ENCODE assay signal across 23 cellular contexts in the genomic region with DNA sequence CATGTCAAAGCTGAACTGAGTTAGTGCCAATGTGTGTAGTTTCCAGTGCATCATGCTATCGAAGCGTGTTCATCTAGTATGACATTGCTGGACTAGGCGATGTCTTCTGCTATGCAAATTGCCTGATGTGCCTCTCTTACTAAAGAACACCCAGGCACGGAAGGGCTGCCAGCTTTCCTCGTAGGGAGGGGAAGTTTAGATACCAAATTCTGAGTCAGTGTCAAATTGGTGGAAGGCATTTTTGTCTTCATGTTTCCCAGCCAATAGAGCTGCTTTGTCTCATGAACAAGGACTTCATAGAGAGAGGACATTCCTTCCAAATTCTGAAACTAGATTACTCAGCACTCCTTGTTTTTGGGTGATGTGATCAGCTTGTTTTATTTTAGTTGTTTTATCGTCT.
DNase-seq lines count a peak whose midpoint lies in the region; ATAC-seq, FAIRE-seq and TF ChIP-seq lines count a peak whose summit lies in the region.
"Had no signal": no experiment of that assay in that cellular context is flagged by ENCODE, and none has a peak within 500 bp of the region (broad histone marks: within the 10 kb centered on the region; RNA-seq: fewer than 3 reads in every experiment).

No MANE protein-coding gene starts in this region.

- no peak overlapping the region for H3K4me3 ChIP-seq in fibroblast of pulmonary artery (replicated peaks; ENCODE audit: low read depth, low read length)
- H3K4me3 ChIP-seq: cardiac muscle cell, mucosa of descending colon, SK-N-MC, vagina had no signal

- FAIRE-seq in H54 (lab: Jason Lieb, UNC): no peak
- FAIRE-seq: GM18507 had no signal

- no peaks in the 10 kb centered on the region for H3K27me3 Mint-ChIP-seq in mesothelial cell of epicardium (ENCODE audit: low read depth)
- H3K27me3 Mint-ChIP-seq: activated naive CD4-positive, alpha-beta T cell treated with anti-CD3 and anti-CD28 coated beads, Interleukin-2, amount 50 U/mL, for 24 hours; effector memory CD8-positive, alpha-beta T cell; stimulated activated naive CD8-positive, alpha-beta T cell treated with anti-CD3 and anti-CD28 coated beads, Interleukin-15, amount 100 ng/mL, for 72 hours had no signal

- no peak for ATAC-seq in GM18519 (IDR thresholded peaks at IDR 0.05; ENCODE audit: low FRiP score, unreplicated experiment)
- ATAC-seq: effector memory CD8-positive, alpha-beta T cell; mucosa of descending colon; stimulated activated naive CD8-positive, alpha-beta T cell treated with anti-CD3 and anti-CD28 coated beads, Interleukin-15, amount 100 ng/mL, for 72 hours had no signal

- no peaks in the 10 kb centered on the region for H3K9me3 Mint-ChIP-seq in mesothelial cell of epicardium
- H3K9me3 Mint-ChIP-seq: stimulated activated naive CD8-positive, alpha-beta T cell treated with anti-CD3 and anti-CD28 coated beads, Interleukin-15, amount 100 ng/mL, for 72 hours had no signal

- H3K4me1 Mint-ChIP-seq in mesothelial cell of epicardium: peaks cover 15% of the 10 kb centered on the region
- H3K4me1 Mint-ChIP-seq: activated naive CD4-positive, alpha-beta T cell treated with anti-CD3 and anti-CD28 coated beads, Interleukin-2, amount 50 U/mL, for 24 hours; immature natural killer cell; stimulated activated naive CD8-positive, alpha-beta T cell treated with anti-CD3 and anti-CD28 coated beads, Interleukin-15, amount 100 ng/mL, for 72 hours had no signal

- no peak for TF ChIP-seq POLR2A in H54 (IDR thresholded peaks at IDR 0.05; ENCODE audit: low read depth, low read length)

- TF ChIP-seq CTCF in fibroblast of pulmonary artery (IDR thresholded peaks at IDR 0.05; ENCODE audit: low read length, missing control alignments) (no peak), mesothelial cell of epicardium (IDR thresholded peaks at IDR 0.05; ENCODE audit: unreplicated experiment) (no peak)

- peak; percentile 60 for DNase-seq in AG20443 (ENCODE audit: low spot score)
- DNase-seq in RPMI7951 (ENCODE audit: low read depth): peak; percentile 61
- peak; percentile 30 for DNase-seq in fibroblast of pulmonary artery (ENCODE audit: low read depth)
- peak; percentile 79 for DNase-seq in middle frontal gyrus (ENCODE audit: extremely low spot score, low spot score)
- DNase-seq in mesenteric fat pad (ENCODE audit: low spot score): no peak
- DNase-seq in H54 (ENCODE audit: insufficient read length, low spot score): no peak
- no peak for DNase-seq in mesothelial cell of epicardium (ENCODE audit: low spot score in 2 of 2, unreplicated experiment in 2 of 2)
- DNase-seq: ACHN; activated CD4-positive, alpha-beta T cell treated with anti-CD3 and anti-CD28 coated beads, Interleukin-2, amount 50 U/mL, for 1 hour; Calu3; effector memory CD8-positive, alpha-beta T cell; immature natural killer cell; Kasumi-1; mucosa of descending colon; NCI-H1436 treated with DMSO at 0.1 percent for 48 hours; NCI-H345; stimulated activated naive CD8-positive, alpha-beta T cell treated with anti-CD3 and anti-CD28 coated beads, Interleukin-15, amount 100 ng/mL, for 72 hours had no signal

- no peak overlapping the region for H3K4me3 Mint-ChIP-seq in mesothelial cell of epicardium
- H3K4me3 Mint-ChIP-seq: activated naive CD4-positive, alpha-beta T cell treated with anti-CD3 and anti-CD28 coated beads, Interleukin-2, amount 50 U/mL, for 24 hours; effector memory CD8-positive, alpha-beta T cell; immature natural killer cell; stimulated activated naive CD8-positive, alpha-beta T cell treated with anti-CD3 and anti-CD28 coated beads, Interleukin-15, amount 100 ng/mL, for 72 hours had no signal

- no peaks in the 10 kb centered on the region for H3K36me3 Mint-ChIP-seq in mesothelial cell of epicardium
- H3K36me3 Mint-ChIP-seq: activated naive CD4-positive, alpha-beta T cell treated with anti-CD3 and anti-CD28 coated beads, Interleukin-2, amount 50 U/mL, for 24 hours; immature natural killer cell had no signal

- H3K27ac Mint-ChIP-seq in mesothelial cell of epicardium: no peak overlapping the region
- H3K27ac Mint-ChIP-seq: activated naive CD4-positive, alpha-beta T cell treated with anti-CD3 and anti-CD28 coated beads, Interleukin-2, amount 50 U/mL, for 24 hours; effector memory CD8-positive, alpha-beta T cell; immature natural killer cell; stimulated activated naive CD8-positive, alpha-beta T cell treated with anti-CD3 and anti-CD28 coated beads, Interleukin-15, amount 100 ng/mL, for 72 hours had no signal

Comparison
In these comparisons a context has a peak if more than half of its experiments do, and no peak if none do; other contexts are left out.
1. DNase-seq: peak in AG20443 (single experiment), RPMI7951 (single experiment), fibroblast of pulmonary artery (single experiment) and middle frontal gyrus (single experiment); none in mesenteric fat pad (single experiment), H54 (single experiment) and mesothelial cell of epicardium (0 of 2).